2 cellular contexts compared by ENCODE assay signal in the genomic region with DNA sequence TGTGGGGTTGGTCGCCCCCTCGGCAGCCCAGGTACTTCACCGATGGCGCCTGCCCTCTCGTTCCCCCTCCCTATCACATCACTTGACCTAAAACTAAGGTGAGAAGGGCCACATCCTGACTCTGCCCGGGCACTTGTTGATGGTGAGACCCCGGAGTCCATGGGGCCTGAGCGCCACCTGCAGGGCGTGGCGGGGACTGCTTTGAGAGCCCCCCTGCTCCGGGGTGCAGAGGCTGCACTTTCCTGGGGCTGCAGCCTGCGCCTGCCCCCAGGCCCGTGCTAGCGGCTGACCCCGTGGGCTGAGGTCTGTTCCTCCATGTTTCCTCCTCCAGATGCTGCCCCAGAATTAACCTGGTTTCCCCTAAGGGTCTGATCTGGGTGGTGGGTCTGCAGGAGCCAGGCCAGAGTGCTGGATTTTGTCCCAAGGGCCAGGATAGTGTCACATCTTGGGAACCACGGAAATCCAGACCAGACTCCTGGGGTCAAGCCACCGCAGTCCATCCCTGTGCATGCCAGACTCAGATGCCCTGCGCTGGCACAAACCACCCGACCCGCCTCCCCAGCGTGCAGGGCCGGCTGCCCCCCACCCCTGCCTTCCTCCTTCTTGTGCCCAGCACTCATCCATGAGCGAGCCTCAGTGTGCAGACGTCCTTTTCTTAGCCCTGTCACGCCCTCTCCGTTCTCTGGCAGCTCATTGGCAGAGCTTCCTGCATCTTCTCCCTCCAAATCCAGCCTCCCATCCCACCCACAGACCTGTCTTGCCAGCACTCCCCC.
TF ChIP-seq lines count a peak whose summit lies in the region.

No MANE protein-coding gene starts in this region.

TF ChIP-seq in Ishikawa, 13 proteins besides CTCF, POLR2A, EP300 and RAD21 (continued from another document):
- no peak for TF ChIP-seq FOXM1 (IDR thresholded peaks at IDR 0.05; ENCODE audit: borderline replicate concordance, low read depth)
- TF ChIP-seq, protein P1, sequence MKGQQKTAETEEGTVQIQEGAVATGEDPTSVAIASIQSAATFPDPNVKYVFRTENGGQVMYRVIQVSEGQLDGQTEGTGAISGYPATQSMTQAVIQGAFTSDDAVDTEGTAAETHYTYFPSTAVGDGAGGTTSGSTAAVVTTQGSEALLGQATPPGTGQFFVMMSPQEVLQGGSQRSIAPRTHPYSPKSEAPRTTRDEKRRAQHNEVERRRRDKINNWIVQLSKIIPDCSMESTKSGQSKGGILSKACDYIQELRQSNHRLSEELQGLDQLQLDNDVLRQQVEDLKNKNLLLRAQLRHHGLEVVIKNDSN (IDR thresholded peaks at IDR 0.05), result no peak
- TF ChIP-seq TAF1 (IDR thresholded peaks at IDR 0.05; ENCODE audit: low read depth), result no peak
- no peak for TF ChIP-seq REST (IDR thresholded peaks at IDR 0.05; ENCODE audit: low read depth)
- TF ChIP-seq EGR1 (IDR thresholded peaks at IDR 0.05), result no peak
- TF ChIP-seq NFIC (IDR thresholded peaks at IDR 0.05), result no peak
- no peak for TF ChIP-seq YY1 (IDR thresholded peaks at IDR 0.05; ENCODE audit: low read depth)
- no peak for TF ChIP-seq MAX (IDR thresholded peaks at IDR 0.05)
- TF ChIP-seq TEAD4 (IDR thresholded peaks at IDR 0.05), result no peak
- TF ChIP-seq CREB1 (IDR thresholded peaks at IDR 0.05; ENCODE audit: low read depth), result no peak
TF ChIP-seq in Ishikawa: peak in this region for 0.

TF ChIP-seq in WTC11, 78 proteins besides CTCF, POLR2A, EP300 and RAD21 (continued from another document):
- TF ChIP-seq, protein P2, sequence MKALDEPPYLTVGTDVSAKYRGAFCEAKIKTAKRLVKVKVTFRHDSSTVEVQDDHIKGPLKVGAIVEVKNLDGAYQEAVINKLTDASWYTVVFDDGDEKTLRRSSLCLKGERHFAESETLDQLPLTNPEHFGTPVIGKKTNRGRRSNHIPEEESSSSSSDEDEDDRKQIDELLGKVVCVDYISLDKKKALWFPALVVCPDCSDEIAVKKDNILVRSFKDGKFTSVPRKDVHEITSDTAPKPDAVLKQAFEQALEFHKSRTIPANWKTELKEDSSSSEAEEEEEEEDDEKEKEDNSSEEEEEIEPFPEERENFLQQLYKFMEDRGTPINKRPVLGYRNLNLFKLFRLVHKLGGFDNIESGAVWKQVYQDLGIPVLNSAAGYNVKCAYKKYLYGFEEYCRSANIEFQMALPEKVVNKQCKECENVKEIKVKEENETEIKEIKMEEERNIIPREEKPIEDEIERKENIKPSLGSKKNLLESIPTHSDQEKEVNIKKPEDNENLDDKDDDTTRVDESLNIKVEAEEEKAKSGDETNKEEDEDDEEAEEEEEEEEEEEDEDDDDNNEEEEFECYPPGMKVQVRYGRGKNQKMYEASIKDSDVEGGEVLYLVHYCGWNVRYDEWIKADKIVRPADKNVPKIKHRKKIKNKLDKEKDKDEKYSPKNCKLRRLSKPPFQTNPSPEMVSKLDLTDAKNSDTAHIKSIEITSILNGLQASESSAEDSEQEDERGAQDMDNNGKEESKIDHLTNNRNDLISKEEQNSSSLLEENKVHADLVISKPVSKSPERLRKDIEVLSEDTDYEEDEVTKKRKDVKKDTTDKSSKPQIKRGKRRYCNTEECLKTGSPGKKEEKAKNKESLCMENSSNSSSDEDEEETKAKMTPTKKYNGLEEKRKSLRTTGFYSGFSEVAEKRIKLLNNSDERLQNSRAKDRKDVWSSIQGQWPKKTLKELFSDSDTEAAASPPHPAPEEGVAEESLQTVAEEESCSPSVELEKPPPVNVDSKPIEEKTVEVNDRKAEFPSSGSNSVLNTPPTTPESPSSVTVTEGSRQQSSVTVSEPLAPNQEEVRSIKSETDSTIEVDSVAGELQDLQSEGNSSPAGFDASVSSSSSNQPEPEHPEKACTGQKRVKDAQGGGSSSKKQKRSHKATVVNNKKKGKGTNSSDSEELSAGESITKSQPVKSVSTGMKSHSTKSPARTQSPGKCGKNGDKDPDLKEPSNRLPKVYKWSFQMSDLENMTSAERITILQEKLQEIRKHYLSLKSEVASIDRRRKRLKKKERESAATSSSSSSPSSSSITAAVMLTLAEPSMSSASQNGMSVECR (CRISPR knock-in tag; IDR thresholded peaks at IDR 0.05; ENCODE audit: borderline replicate concordance), result peak; percentile 48; the same call in 1 of the 2 replicates
- 0 out of 2 replicates have a peak, but pooled peaks have one; percentile 9 for TF ChIP-seq USF2 (CRISPR knock-in tag; IDR thresholded peaks at IDR 0.05)
- TF ChIP-seq MAX (CRISPR knock-in tag; IDR thresholded peaks at IDR 0.05), result peak; percentile 49; the same call in 1 of the 2 replicates
- no peak for TF ChIP-seq ZNF416 (CRISPR knock-in tag; IDR thresholded peaks at IDR 0.05)
- TF ChIP-seq, protein P3, sequence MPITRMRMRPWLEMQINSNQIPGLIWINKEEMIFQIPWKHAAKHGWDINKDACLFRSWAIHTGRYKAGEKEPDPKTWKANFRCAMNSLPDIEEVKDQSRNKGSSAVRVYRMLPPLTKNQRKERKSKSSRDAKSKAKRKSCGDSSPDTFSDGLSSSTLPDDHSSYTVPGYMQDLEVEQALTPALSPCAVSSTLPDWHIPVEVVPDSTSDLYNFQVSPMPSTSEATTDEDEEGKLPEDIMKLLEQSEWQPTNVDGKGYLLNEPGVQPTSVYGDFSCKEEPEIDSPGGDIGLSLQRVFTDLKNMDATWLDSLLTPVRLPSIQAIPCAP (CRISPR knock-in tag; IDR thresholded peaks at IDR 0.05), result no peak
